Comparison of ENCODE assay signal across 21 cellular contexts in genomic region chr5:109035470-109035869, GRCh38.
"Had no signal": no experiment of that assay in that cellular context is flagged by ENCODE, and none has a peak within 500 bp of the region (broad histone marks: within the 10 kb centered on the region; RNA-seq: fewer than 3 reads in every experiment).

No MANE protein-coding gene starts in this region.

- H3K4me1 Mint-ChIP-seq: activated naive CD4-positive, alpha-beta T cell treated with anti-CD3 and anti-CD28 coated beads, Interleukin-2, amount 50 U/mL, for 24 hours had no signal

- H3K9me3 Mint-ChIP-seq: activated naive CD4-positive, alpha-beta T cell treated with anti-CD3 and anti-CD28 coated beads, Interleukin-2, amount 50 U/mL, for 24 hours; central memory CD8-positive, alpha-beta T cell; natural killer cell treated with Interleukin-12 subunit alpha and Interleukin-12 subunit beta and Interleukin-15 and Interleukin-18, amount 100 ng/mL, for 72 hours; stimulated activated naive B cell treated with anti-CD40 and anti-IgM and Interleukin-4, amounts not matched to agents 10 μg/mL and 1 μg/mL and 100 μg/mL, for 72 hours had no signal

- H3K36me3 ChIP-seq: adrenal gland, ascending aorta, esophagus muscularis mucosa, gastroesophageal sphincter, sigmoid colon, vagina had no signal

- H3K27ac Mint-ChIP-seq: activated CD8-positive, alpha-beta T cell treated with anti-CD3 and anti-CD28 coated beads, Interleukin-2, amount 10 ng/mL, durations not matched to agents 7 days and 5 days; activated naive CD4-positive, alpha-beta T cell treated with anti-CD3 and anti-CD28 coated beads, Interleukin-2, amount 50 U/mL, for 24 hours; natural killer cell treated with Interleukin-12 subunit alpha and Interleukin-12 subunit beta and Interleukin-15 and Interleukin-18, amount 100 ng/mL, for 72 hours; stimulated activated naive B cell treated with anti-CD40 and anti-IgM and Interleukin-4, amounts not matched to agents 10 μg/mL and 1 μg/mL and 100 μg/mL, for 72 hours had no signal

- H3K9me3 ChIP-seq: adrenal gland, ascending aorta, esophagus muscularis mucosa, gastroesophageal sphincter, sigmoid colon, testis, vagina had no signal

- H3K27me3 Mint-ChIP-seq: activated naive CD4-positive, alpha-beta T cell treated with anti-CD3 and anti-CD28 coated beads, Interleukin-2, amount 50 U/mL, for 24 hours; central memory CD8-positive, alpha-beta T cell; natural killer cell treated with Interleukin-12 subunit alpha and Interleukin-12 subunit beta and Interleukin-15 and Interleukin-18, amount 100 ng/mL, for 72 hours; stimulated activated naive B cell treated with anti-CD40 and anti-IgM and Interleukin-4, amounts not matched to agents 10 μg/mL and 1 μg/mL and 100 μg/mL, for 72 hours had no signal

- H3K4me2 ChIP-seq: smooth muscle cell had no signal

- DNase-seq: activated CD4-positive, alpha-beta T cell treated with anti-CD3 and anti-CD28 coated beads for 48 hours; activated CD8-positive, alpha-beta T cell treated with anti-CD3 and anti-CD28 coated beads, Interleukin-2, amount 10 ng/mL, durations not matched to agents 7 days and 5 days; activated gamma-delta T cell treated with Interleukin-2 at 50 U/mL for 16 hours; adrenal gland; dorsolateral prefrontal cortex; head of caudate nucleus; hypothalamus; nucleus accumbens; sigmoid colon; stimulated activated CD4-positive, alpha-beta T cell treated with anti-CD3 and anti-CD28 coated beads, Interleukin-15, amount 100 ng/mL, for 24 hours; stimulated activated naive B cell treated with anti-CD40 and anti-IgM and Interleukin-4, amounts not matched to agents 10 μg/mL and 1 μg/mL and 100 μg/mL, for 72 hours; testis; trophoblast cell had no signal

- H3K27me3 ChIP-seq: adrenal gland, ascending aorta, dorsolateral prefrontal cortex, esophagus muscularis mucosa, gastroesophageal sphincter, sigmoid colon, testis, vagina had no signal

- H3K4me1 ChIP-seq: adrenal gland, ascending aorta, esophagus muscularis mucosa, gastroesophageal sphincter, sigmoid colon, testis, vagina had no signal

- ATAC-seq: activated CD8-positive, alpha-beta T cell treated with anti-CD3 and anti-CD28 coated beads, Interleukin-2, amount 10 ng/mL, durations not matched to agents 7 days and 5 days; gastroesophageal sphincter; natural killer cell treated with Interleukin-12 subunit alpha and Interleukin-12 subunit beta and Interleukin-15 and Interleukin-18, amount 100 ng/mL, for 72 hours; stimulated activated naive B cell treated with anti-CD40 and anti-IgM and Interleukin-4, amounts not matched to agents 10 μg/mL and 1 μg/mL and 100 μg/mL, for 72 hours had no signal

- H3K4me3 ChIP-seq: adrenal gland, ascending aorta, dorsolateral prefrontal cortex, esophagus muscularis mucosa, gastroesophageal sphincter, sigmoid colon, smooth muscle cell, testis, vagina had no signal

- H3K27ac ChIP-seq: adrenal gland, ascending aorta, dorsolateral prefrontal cortex, esophagus muscularis mucosa, gastroesophageal sphincter, sigmoid colon, testis, vagina had no signal

- H3K36me3 Mint-ChIP-seq: natural killer cell treated with Interleukin-12 subunit alpha and Interleukin-12 subunit beta and Interleukin-15 and Interleukin-18, amount 100 ng/mL, for 72 hours had no signal

- H3K4me3 Mint-ChIP-seq: activated CD8-positive, alpha-beta T cell treated with anti-CD3 and anti-CD28 coated beads, Interleukin-2, amount 10 ng/mL, durations not matched to agents 7 days and 5 days; activated naive CD4-positive, alpha-beta T cell treated with anti-CD3 and anti-CD28 coated beads, Interleukin-2, amount 50 U/mL, for 24 hours; central memory CD8-positive, alpha-beta T cell; natural killer cell treated with Interleukin-12 subunit alpha and Interleukin-12 subunit beta and Interleukin-15 and Interleukin-18, amount 100 ng/mL, for 72 hours; stimulated activated naive B cell treated with anti-CD40 and anti-IgM and Interleukin-4, amounts not matched to agents 10 μg/mL and 1 μg/mL and 100 μg/mL, for 72 hours had no signal
